In the genomic region with DNA sequence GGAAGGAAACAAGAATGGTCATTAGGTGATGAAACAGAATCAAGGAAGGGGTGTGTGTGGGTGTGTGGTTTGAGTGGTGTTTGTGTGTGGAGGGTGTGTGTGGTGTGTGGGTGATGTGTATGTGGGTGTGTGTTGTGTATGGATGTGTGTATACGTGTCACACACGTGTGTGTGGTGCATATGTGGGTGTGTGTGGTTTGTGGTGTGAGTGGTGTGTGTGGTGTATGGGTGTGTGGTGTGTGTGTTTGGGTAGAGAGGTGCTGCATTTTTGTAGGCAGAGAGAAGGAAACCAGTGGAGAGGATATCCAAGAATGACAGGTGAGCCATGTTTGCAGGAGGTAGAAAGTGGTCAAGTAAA, we compare ENCODE assay signal across 8 cellular contexts. TPM values are rescaled to one million over a fixed set of nuclear protein-coding genes. Genes with fewer than 3 reads are reported as not detected.
A peak's percentile ranks its signal among the peaks of the same experiment; 100 is the strongest.
DNase-seq lines count a peak whose midpoint lies in the region; ATAC-seq lines count a peak whose summit lies in the region.

No MANE protein-coding gene starts in this region.

- peak overlapping the region; percentile 93 to 100 (median 94) for H3K4me3 Mint-ChIP-seq in T-cell

- in situ Hi-C loops in HAP-1 (cut with MboI; ENCODE audit: low sequenced_read_pairs) = no loop called here

- no peaks in the 10 kb centered on the region for H3K9me3 Mint-ChIP-seq in T-cell

- H3K4me1 ChIP-seq in HAP-1 = peaks cover 3% of the 10 kb centered on the region; the same call in 1 of the 2 replicates

- peak overlapping the region; percentile 85 for H3K4me3 ChIP-seq in HAP-1

- CTCF ChIA-PET in T-cell (lab: Charles Lee) = interaction anchor here in 1 of 2 donors (0.6 kb wide), 1 partner anchor 42 kb away, joined by 6 read pairs; no protein-coding TSS in a partner anchor

- no peaks in the 10 kb centered on the region for H3K27me3 Mint-ChIP-seq in T-cell

- H3K4me1 Mint-ChIP-seq in T-cell = peaks cover 14 to 19% (median 16%) of the 10 kb centered on the region in 3 donors

- peaks cover 3% of the 10 kb centered on the region; the same call in 1 of the 2 replicates for H3K36me3 ChIP-seq in HAP-1 (replicated peaks)

- H3K27ac Mint-ChIP-seq in T-cell = peak overlapping the region; percentile 85 to 93

- ATAC-seq in T-cell (replicated peaks in 1 of 4) = no peak
- ATAC-seq in GM19035 (IDR thresholded peaks at IDR 0.05; ENCODE audit: unreplicated experiment) = no peak
- no peak for ATAC-seq in HG03521 (IDR thresholded peaks at IDR 0.05; ENCODE audit: unreplicated experiment)
- ATAC-seq in GM18870 (IDR thresholded peaks at IDR 0.05; ENCODE audit: unreplicated experiment) = no peak

- peaks cover 2% of the 10 kb centered on the region for H3K36me3 Mint-ChIP-seq in T-cell

- peak overlapping the region; percentile 92 for H3K27ac ChIP-seq in epithelial cell of prostate

- no peaks in the 10 kb centered on the region for H3K27me3 ChIP-seq in HAP-1 (ENCODE audit: low read depth)

- no peaks in the 10 kb centered on the region for H3K9me3 ChIP-seq in HAP-1

- no peak for DNase-seq in HAP-1 (ENCODE audit: low spot score in 2 of 2)
- DNase-seq in T-cell = peak in 16 of 34 experiments; percentile 4 to 51 (median 15)
- DNase-seq in epithelial cell of prostate (ENCODE audit: low read depth, low spot score) = no peak
- DNase-seq in stimulated activated CD4-positive, alpha-beta T cell treated with anti-CD3 and anti-CD28 coated beads, Interleukin-4, amount 100 ng/mL, for 24 hours = peak; percentile 27
- DNase-seq in DMS114 treated with DMSO at 0.1 percent for 48 hours (lab: John Stamatoyannopoulos, UW; ENCODE audit: unreplicated experiment) = no peak

- POLR2A ChIA-PET in T-cell (lab: Charles Lee) = interaction anchor here in 1 of 2 donors (0.7 kb wide), 1 partner anchor 13 kb away, joined by 9 read pairs; no protein-coding TSS in a partner anchor

RNA-seq across cellular contexts. Expression of gene CEP192, which starts 1.1 kb away (rescaled TPM):
- 10 to 100 TPM; 28.9 to 37.2 (median 32.9) TPM for total RNA-seq in T-cell

RNA-seq across cellular contexts. Expression of gene SEH1L, which starts 42.3 kb away (rescaled TPM):
- 10 to 100 TPM; 28.4 to 34.9 (median 29.9) TPM for total RNA-seq in T-cell
